13 cellular contexts compared by ENCODE assay signal in the genomic region with DNA sequence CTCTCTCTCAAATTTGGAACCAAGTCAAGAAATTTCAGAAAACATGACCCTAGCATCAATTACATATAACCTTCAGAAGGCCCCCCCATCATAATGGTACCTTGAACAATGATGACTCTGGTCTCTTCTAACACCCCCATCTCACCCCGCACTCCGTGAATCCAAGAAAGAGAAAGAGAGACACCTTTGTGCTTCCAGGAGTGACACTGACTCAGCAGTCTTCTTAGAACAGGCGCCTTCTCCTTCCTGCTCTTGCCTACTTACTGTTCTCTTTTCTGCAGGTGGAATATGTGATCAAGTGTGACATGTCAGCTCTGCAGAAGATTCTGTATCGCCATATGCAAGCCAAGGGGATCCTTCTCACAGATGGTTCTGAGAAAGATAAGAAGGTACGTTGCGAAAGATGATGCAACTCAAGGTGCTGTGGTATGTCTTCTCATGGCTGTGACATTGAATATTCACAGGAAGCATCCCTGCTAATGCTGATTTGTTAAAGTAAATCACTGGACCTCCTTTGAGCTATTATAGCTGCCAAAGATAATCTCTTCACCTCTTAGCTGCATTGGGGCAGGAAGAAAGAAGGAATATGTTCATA.
"Had no signal": no experiment of that assay in that cellular context is flagged by ENCODE, and none has a peak within 500 bp of the region (broad histone marks: within the 10 kb centered on the region; RNA-seq: fewer than 3 reads in every experiment).

No MANE protein-coding gene starts in this region.

- H3K9me3 Mint-ChIP-seq: activated CD4-positive, alpha-beta T cell treated with anti-CD3 and anti-CD28 coated beads, Interleukin-2, amount 10 ng/mL, durations not matched to agents 24 days and 14 days; activated T-helper 1 cell treated with anti-CD3 and anti-CD28 coated beads, Interleukin-12 subunit alpha, Interleukin-12 subunit beta, Interleukin-2, Interleukin-4 antibody, amounts not matched to agents 30 ng/mL and 10 ng/mL and 1 ng/mL, durations not matched to agents 14 hours and 24 hours and 36 hours had no signal

- H3K27ac Mint-ChIP-seq: activated CD4-positive, alpha-beta T cell treated with anti-CD3 and anti-CD28 coated beads, Interleukin-2, amount 10 ng/mL, durations not matched to agents 24 days and 14 days; activated T-helper 1 cell treated with anti-CD3 and anti-CD28 coated beads, Interleukin-12 subunit alpha, Interleukin-12 subunit beta, Interleukin-2, Interleukin-4 antibody, amounts not matched to agents 30 ng/mL and 10 ng/mL and 1 ng/mL, durations not matched to agents 14 hours and 24 hours and 36 hours had no signal

- ATAC-seq: foreskin keratinocyte had no signal

- H3K4me3 Mint-ChIP-seq: activated CD4-positive, alpha-beta T cell treated with anti-CD3 and anti-CD28 coated beads, Interleukin-2, amount 10 ng/mL, durations not matched to agents 24 days and 14 days; activated T-helper 1 cell treated with anti-CD3 and anti-CD28 coated beads, Interleukin-12 subunit alpha, Interleukin-12 subunit beta, Interleukin-2, Interleukin-4 antibody, amounts not matched to agents 30 ng/mL and 10 ng/mL and 1 ng/mL, durations not matched to agents 14 hours and 24 hours and 36 hours had no signal

- H3K27me3 Mint-ChIP-seq: activated CD4-positive, alpha-beta T cell treated with anti-CD3 and anti-CD28 coated beads, Interleukin-2, amount 10 ng/mL, durations not matched to agents 24 days and 14 days had no signal

- H3K4me3 ChIP-seq: adrenal gland, colonic mucosa, lung, ovary, thyroid gland had no signal

- H3K4me1 Mint-ChIP-seq: activated CD4-positive, alpha-beta T cell treated with anti-CD3 and anti-CD28 coated beads, Interleukin-2, amount 10 ng/mL, durations not matched to agents 24 days and 14 days had no signal

- DNase-seq: activated CD4-positive, alpha-beta T cell treated with anti-CD3 and anti-CD28 coated beads, Interleukin-2, amount 10 ng/mL, durations not matched to agents 24 days and 14 days; activated CD8-positive, alpha-beta memory T cell treated with anti-CD3 and anti-CD28 coated beads, Interleukin-2, amount 50 U/mL, for 48 hours; adrenal gland; central memory CD4-positive, alpha-beta T cell; colonic mucosa; foreskin keratinocyte; glutamatergic neuron; ovary; stimulated activated CD4-positive, alpha-beta T cell treated with anti-CD3 and anti-CD28 coated beads, Interleukin-1b, Interleukin-23, amount 100 ng/mL, for 48 hours; thyroid gland; WERI-Rb-1 had no signal
